In the genomic region with DNA sequence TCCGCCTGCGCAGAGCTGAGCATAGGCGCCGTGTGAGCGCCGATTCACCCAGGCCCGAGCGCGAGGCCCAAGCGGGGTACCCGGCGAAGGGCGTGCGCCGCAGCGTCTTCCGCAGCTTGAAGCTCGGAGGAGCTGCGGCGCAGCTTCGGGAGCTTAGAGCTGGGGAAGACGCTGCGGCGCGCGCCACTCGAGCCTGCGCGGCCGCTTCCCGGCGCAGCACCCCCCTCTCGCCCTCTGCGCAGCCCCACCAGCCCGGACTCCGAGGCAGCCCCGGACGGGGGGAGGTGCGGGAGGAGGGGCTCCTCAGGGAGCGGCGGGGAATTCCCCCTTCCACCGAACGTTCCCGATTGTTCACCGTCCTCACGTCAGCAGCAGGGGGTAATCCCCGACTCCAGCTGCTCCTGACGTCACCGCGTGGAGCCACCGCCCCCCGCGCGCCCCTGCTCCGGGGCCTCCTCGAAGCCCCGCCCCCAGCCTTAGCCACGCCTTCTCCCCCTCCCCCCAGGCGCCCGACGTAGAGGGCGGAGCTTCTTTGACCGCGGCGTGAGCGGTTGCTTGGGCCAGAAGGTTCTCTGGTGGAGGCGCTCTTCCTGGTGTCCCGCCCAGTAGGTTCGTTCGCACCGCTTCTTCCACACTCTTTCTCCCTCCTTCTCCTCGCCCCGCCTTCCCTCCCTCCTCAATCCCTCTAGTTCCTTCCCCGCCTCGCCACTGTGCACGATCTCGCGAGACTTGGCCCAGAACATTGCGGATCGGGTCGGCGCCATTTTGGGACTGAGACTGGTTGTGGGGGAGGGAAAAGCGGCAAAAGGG, we compare ENCODE assay signal across 8 cellular contexts. TPM values are rescaled to one million over a fixed set of nuclear protein-coding genes. Genes with fewer than 3 reads are reported as not detected.
A peak's percentile ranks its signal among the peaks of the same experiment; 100 is the strongest.
DNase-seq lines count a peak whose midpoint lies in the region; ATAC-seq and TF ChIP-seq lines count a peak whose summit lies in the region.

Gene GPBP1 (plus strand): TSS at position 742 of the 810 bp plus-strand sequence. CDS start 40,072 bp downstream, outside the sequence.

- H3K27me3 Mint-ChIP-seq in activated T-cell treated with anti-CD3 and anti-CD28 coated beads, Interleukin-2, amount 50 U/mL, for 24 hours, result no peaks in the 10 kb centered on the region

- H3K36me3 ChIP-seq in mucosa of stomach (ENCODE audit: control insufficient read depth, insufficient read depth, low read length), result no peaks in the 10 kb centered on the region

- H3K4me1 ChIP-seq in mucosa of stomach (ENCODE audit: control insufficient read depth, insufficient read depth, low read length), result peaks cover 23% of the 10 kb centered on the region

- H3K4me3 Mint-ChIP-seq in activated T-cell treated with anti-CD3 and anti-CD28 coated beads, Interleukin-2, amount 50 U/mL, for 24 hours, result peak within 1 kb of the TSS; percentile 95

- H3K9ac ChIP-seq in mucosa of stomach (ENCODE audit: low read length), result peak within 1 kb of the TSS; percentile 100

- in situ Hi-C loops in KBM-7 (cut with MboI; ENCODE audit: low pct_unique_long_range_greater_than_20kb, low sequenced_read_pairs), result no loop called here

- DNase-seq in DMS153 treated with DMSO at 0.1 percent for 48 hours (lab: John Stamatoyannopoulos, UW; ENCODE audit: unreplicated experiment), result peak; percentile 51
- DNase-seq in KBM-7, result peak; percentile 99
- peak; percentile 99 for DNase-seq in activated T-cell treated with anti-CD3 and anti-CD28 coated beads, Interleukin-2, amount 50 U/mL, for 24 hours
- DNase-seq in erythroblast (lab: John Stamatoyannopoulos, UW), result peak; percentile 99 to 100
- peak; percentile 95 to 96 for DNase-seq in stimulated activated CD8-positive, alpha-beta memory T cell treated with anti-CD3 and anti-CD28 coated beads, Interleukin-7, amount 100 ng/mL, for 1 hour (ENCODE audit: low read depth in 2 of 2)

- peak within 1 kb of the TSS; percentile 100 for H3K27ac Mint-ChIP-seq in activated T-cell treated with anti-CD3 and anti-CD28 coated beads, Interleukin-2, amount 50 U/mL, for 24 hours

- peak; percentile 73 for ATAC-seq in GM21717 (IDR thresholded peaks at IDR 0.05; ENCODE audit: unreplicated experiment)

- H3K4me3 ChIP-seq in mucosa of stomach (ENCODE audit: low read length), result peak within 1 kb of the TSS; percentile 97

- no peaks in the 10 kb centered on the region for H3K27me3 ChIP-seq in mucosa of stomach (ENCODE audit: control insufficient read depth, insufficient read depth, low read length)

- H3K9me3 Mint-ChIP-seq in activated T-cell treated with anti-CD3 and anti-CD28 coated beads, Interleukin-2, amount 50 U/mL, for 24 hours, result no peaks in the 10 kb centered on the region

- peaks cover 54% of the 10 kb centered on the region for H3K36me3 Mint-ChIP-seq in activated T-cell treated with anti-CD3 and anti-CD28 coated beads, Interleukin-2, amount 50 U/mL, for 24 hours (ENCODE audit: low read depth)

- H3K4me1 Mint-ChIP-seq in activated T-cell treated with anti-CD3 and anti-CD28 coated beads, Interleukin-2, amount 50 U/mL, for 24 hours (ENCODE audit: low read depth), result peaks cover 33% of the 10 kb centered on the region

- no peaks in the 10 kb centered on the region for H3K9me3 ChIP-seq in mucosa of stomach (ENCODE audit: control insufficient read depth, low read length)

- peak; percentile 69 for TF ChIP-seq POLR2A in erythroblast (IDR thresholded peaks at IDR 0.05; ENCODE audit: low read length)

TF ChIP-seq in PFSK-1, 5 proteins besides CTCF, POLR2A, EP300 and RAD21:
- TF ChIP-seq REST (IDR thresholded peaks at IDR 0.05; ENCODE audit: insufficient read depth in 1 of 2, low read depth in 2 of 2, low read length in 2 of 2) (peak in 1 of 2 experiments; percentile 43; a peak in 1 of 4 replicates), SIN3A (IDR thresholded peaks at IDR 0.05; ENCODE audit: borderline replicate concordance, insufficient read depth, low read length) (peak; percentile 95; the same call in 1 of the 2 replicates), TAF1 (IDR thresholded peaks at IDR 0.05; ENCODE audit: borderline replicate concordance, insufficient read depth, low read length) (peak; percentile 96), POLR2AphosphoS5 (IDR thresholded peaks at IDR 0.05; ENCODE audit: low read depth, low read length) (peak; percentile 82), FOXP2 (optimal IDR thresholded peaks at IDR 0.05; ENCODE audit: borderline replicate concordance, extremely low read depth, extremely low read length, insufficient read depth) (peak; percentile 37)

RNA-seq across cellular contexts. Expression of gene GPBP1, which starts in this region (rescaled TPM):
- polyA plus RNA-seq in PFSK-1 (2012; ENCODE audit: insufficient read length, low read depth), result 20.4 TPM

Comparison
In these comparisons a context has a peak if more than half of its experiments do, and no peak if none do; other contexts are left out.
1. Peak in every context shown above with its lines: DNase-seq, ATAC-seq and H3K4me3 ChIP-seq.